15 cellular contexts compared by ENCODE assay signal in genomic region chr2:62300925-62301324, GRCh38.
"Had no signal": no experiment of that assay in that cellular context is flagged by ENCODE, and none has a peak within 500 bp of the region (broad histone marks: within the 10 kb centered on the region; RNA-seq: fewer than 3 reads in every experiment).

No MANE protein-coding gene starts in this region.

- H3K4me3 Mint-ChIP-seq: activated CD8-positive, alpha-beta memory T cell treated with anti-CD3 and anti-CD28 coated beads, Interleukin-2, amount 10 ng/mL, durations not matched to agents 7 days and 5 days; activated naive CD8-positive, alpha-beta T cell treated with anti-CD3 and anti-CD28 coated beads, Interleukin-2, amount 10 ng/mL, durations not matched to agents 7 days and 5 days; activated T-cell treated with anti-CD3 and anti-CD28 coated beads, Interleukin-2, amount 50 U/mL, for 24 hours; immature natural killer cell; mesothelial cell of epicardium had no signal

- H3K27ac Mint-ChIP-seq: activated CD8-positive, alpha-beta memory T cell treated with anti-CD3 and anti-CD28 coated beads, Interleukin-2, amount 10 ng/mL, durations not matched to agents 7 days and 5 days; activated naive CD8-positive, alpha-beta T cell treated with anti-CD3 and anti-CD28 coated beads, Interleukin-2, amount 10 ng/mL, durations not matched to agents 7 days and 5 days; activated T-cell treated with anti-CD3 and anti-CD28 coated beads, Interleukin-2, amount 50 U/mL, for 24 hours; mesothelial cell of epicardium had no signal

- H3K27ac ChIP-seq: foreskin keratinocyte, lower lobe of right lung, right atrium auricular region, skin epidermis had no signal

- H3K9me3 Mint-ChIP-seq: activated naive CD8-positive, alpha-beta T cell treated with anti-CD3 and anti-CD28 coated beads, Interleukin-2, amount 10 ng/mL, durations not matched to agents 7 days and 5 days; activated T-cell treated with anti-CD3 and anti-CD28 coated beads, Interleukin-2, amount 50 U/mL, for 24 hours; immature natural killer cell; mesothelial cell of epicardium had no signal

- H3K27me3 ChIP-seq: right atrium auricular region had no signal

- ATAC-seq: activated CD8-positive, alpha-beta memory T cell treated with anti-CD3 and anti-CD28 coated beads, Interleukin-2, amount 10 ng/mL, durations not matched to agents 7 days and 5 days; foreskin keratinocyte; left cardiac atrium; lower lobe of right lung had no signal

- H3K27me3 Mint-ChIP-seq: activated CD8-positive, alpha-beta memory T cell treated with anti-CD3 and anti-CD28 coated beads, Interleukin-2, amount 10 ng/mL, durations not matched to agents 7 days and 5 days; activated T-cell treated with anti-CD3 and anti-CD28 coated beads, Interleukin-2, amount 50 U/mL, for 24 hours had no signal

- H3K4me1 ChIP-seq: foreskin keratinocyte had no signal

- H3K36me3 Mint-ChIP-seq: activated CD8-positive, alpha-beta memory T cell treated with anti-CD3 and anti-CD28 coated beads, Interleukin-2, amount 10 ng/mL, durations not matched to agents 7 days and 5 days; activated naive CD8-positive, alpha-beta T cell treated with anti-CD3 and anti-CD28 coated beads, Interleukin-2, amount 10 ng/mL, durations not matched to agents 7 days and 5 days; mesothelial cell of epicardium had no signal

- H3K4me3 ChIP-seq: lower lobe of right lung, right atrium auricular region, skin epidermis had no signal

- H3K36me3 ChIP-seq: lower lobe of right lung, right atrium auricular region had no signal

- DNase-seq: activated CD8-positive, alpha-beta memory T cell treated with anti-CD3 and anti-CD28 coated beads, Interleukin-2, amount 10 ng/mL, durations not matched to agents 7 days and 5 days; activated effector memory CD4-positive, alpha-beta T cell treated with anti-CD3 and anti-CD28 coated beads, Interleukin-2, amount 50 U/mL, for 16 hours; activated naive CD8-positive, alpha-beta T cell treated with anti-CD3 and anti-CD28 coated beads, Interleukin-2, amount 10 ng/mL, durations not matched to agents 7 days and 5 days; activated T-cell treated with anti-CD3 and anti-CD28 coated beads, Interleukin-2, amount 50 U/mL, for 24 hours; aorta; foreskin keratinocyte; immature natural killer cell; left cardiac atrium; lower lobe of right lung; substantia nigra; T1000; trophoblast cell had no signal

- H3K9me3 ChIP-seq: lower lobe of right lung, right atrium auricular region had no signal
